Comparison of ENCODE assay signal across 23 cellular contexts in the genomic region with DNA sequence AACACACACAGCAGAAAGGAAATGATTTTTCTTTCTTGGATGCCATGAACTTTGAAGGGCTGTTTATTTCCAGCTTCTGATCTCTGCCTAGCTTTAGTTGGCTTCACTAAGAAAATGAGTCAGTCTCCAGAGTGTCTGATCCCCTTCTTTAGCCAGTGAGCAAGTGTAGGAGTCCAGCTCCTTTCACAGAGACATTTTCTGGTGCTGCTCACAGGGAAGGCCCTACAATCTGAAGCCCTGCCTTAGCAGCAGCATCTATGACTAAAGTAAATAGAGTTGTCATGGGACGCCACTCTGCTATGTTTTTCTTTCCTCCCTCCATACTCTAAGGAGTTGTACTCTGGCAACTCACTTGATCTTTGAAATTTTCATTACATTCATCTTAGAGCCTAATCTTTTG.
DNase-seq lines count a peak whose midpoint lies in the region; ATAC-seq lines count a peak whose summit lies in the region.
"Had no signal": no experiment of that assay in that cellular context is flagged by ENCODE, and none has a peak within 500 bp of the region (broad histone marks: within the 10 kb centered on the region; RNA-seq: fewer than 3 reads in every experiment).

No MANE protein-coding gene starts in this region.

- H3K27me3 ChIP-seq in skeletal muscle tissue (ENCODE audit: control insufficient read depth in 3 of 3, insufficient read depth in 3 of 3, low read length in 3 of 3) = no peaks in the 10 kb centered on the region
- H3K27me3 ChIP-seq: BE2C, gastroesophageal sphincter, upper lobe of left lung had no signal

- H3K9me3 ChIP-seq in skeletal muscle tissue (ENCODE audit: control insufficient read depth in 3 of 3, low read length in 3 of 3) = no peaks in the 10 kb centered on the region
- H3K9me3 ChIP-seq: BE2C, gastroesophageal sphincter, prostate gland had no signal

- ATAC-seq in GM21737 (IDR thresholded peaks at IDR 0.05; ENCODE audit: unreplicated experiment) = no peak
- ATAC-seq: gastroesophageal sphincter, left colon had no signal

- no peaks in the 10 kb centered on the region for H3K36me3 ChIP-seq in skeletal muscle tissue (ENCODE audit: control insufficient read depth in 3 of 3, insufficient read depth in 3 of 3, low read length in 3 of 3)
- H3K36me3 ChIP-seq: BE2C, gastroesophageal sphincter, prostate gland, upper lobe of left lung had no signal

- H3K9ac ChIP-seq in skeletal muscle tissue (ENCODE audit: low read depth in 1 of 3, low read length in 3 of 3) = no peak overlapping the region

- no peak overlapping the region for H3K4me3 ChIP-seq in skeletal muscle tissue (ENCODE audit: low read length in 3 of 3)
- H3K4me3 ChIP-seq: gastroesophageal sphincter, prostate gland, upper lobe of left lung had no signal

- no peaks in the 10 kb centered on the region for H3K4me1 ChIP-seq in skeletal muscle tissue (ENCODE audit: control insufficient read depth in 3 of 3, insufficient read depth in 3 of 3, low read length in 3 of 3)
- H3K4me1 ChIP-seq: BE2C, gastroesophageal sphincter, prostate gland, upper lobe of left lung had no signal

- H3K27ac ChIP-seq in skeletal muscle tissue (ENCODE audit: low read depth, low read length) = peak overlapping the region; percentile 54
- H3K27ac ChIP-seq: gastroesophageal sphincter, HL-60, prostate gland, upper lobe of left lung had no signal

- DNase-seq in NCI-H226 = peak; percentile 76
- DNase-seq in dedifferentiated amniotic fluid mesenchymal stem cell (ENCODE audit: extremely low spot score) = peak; percentile 47
- DNase-seq in left kidney (ENCODE audit: low read depth, low spot score) = peak; percentile 78
- DNase-seq in DMS53 (lab: John Stamatoyannopoulos, UW) = no peak
- no peak for DNase-seq in DMS 273 treated with DMSO at 0.1 percent for 48 hours (lab: John Stamatoyannopoulos, UW)
- DNase-seq: activated CD4-positive, alpha-beta T cell treated with anti-CD3 and anti-CD28 coated beads for 1 hour; activated naive CD4-positive, alpha-beta T cell treated with anti-CD3 and anti-CD28 coated beads for 36 hours; activated T-cell treated with anti-CD3 and anti-CD28 coated beads, Interleukin-2, amount 50 U/mL, for 48 hours; BE2C; COR-L47; left colon; midbrain; NCI-H1436; NCI-H2171; NCI-H69; stimulated activated CD4-positive, alpha-beta T cell treated with anti-CD3 and anti-CD28 coated beads, Interleukin-12 subunit alpha, Interleukin-12 subunit beta, amount 100 ng/mL, for 4 hours; SW 1271; upper lobe of left lung had no signal

Comparison
In these comparisons a context has a peak if more than half of its experiments do, and no peak if none do; other contexts are left out.
1. DNase-seq: peak in NCI-H226 (single experiment), dedifferentiated amniotic fluid mesenchymal stem cell (single experiment) and left kidney (single experiment); none in DMS53 (single experiment) and DMS 273 treated with DMSO at 0.1 percent for 48 hours (single experiment).